In the genomic region with DNA sequence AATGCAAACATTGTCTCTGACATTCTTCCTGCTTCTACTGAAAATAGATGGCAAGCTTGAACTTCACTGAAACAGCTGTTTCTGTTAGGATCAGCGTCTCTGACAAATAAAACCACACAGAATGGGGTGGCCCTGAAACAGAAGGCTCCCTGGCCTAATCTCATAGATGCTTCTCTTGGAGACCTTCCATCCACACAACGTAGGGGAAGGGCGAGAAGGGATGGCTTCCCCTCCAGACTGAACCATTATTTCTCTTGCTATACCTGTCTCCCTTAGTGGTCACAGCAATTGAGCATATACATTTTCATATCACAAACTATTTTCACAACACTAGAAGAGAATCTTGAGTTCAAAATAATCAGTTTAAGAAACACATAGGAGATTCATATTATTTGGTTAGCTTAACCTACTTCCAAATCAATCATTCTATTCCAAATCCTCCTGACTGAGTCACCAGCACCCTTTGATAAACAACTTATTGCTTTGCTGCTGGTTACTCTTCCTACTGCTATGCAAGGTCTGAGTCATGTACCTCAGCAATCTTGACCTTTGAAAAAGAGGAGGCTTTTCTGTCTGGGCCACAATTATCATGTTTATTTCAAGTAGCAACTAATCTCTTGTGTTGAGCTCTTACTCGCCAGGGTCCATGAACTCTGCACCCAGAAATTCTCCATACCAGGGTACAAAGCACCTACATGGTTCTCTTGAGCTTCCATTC, we compare ENCODE assay signal across 8 cellular contexts. TPM values are rescaled to one million over a fixed set of nuclear protein-coding genes. Genes with fewer than 3 reads are reported as not detected.
DNase-seq lines count a peak whose midpoint lies in the region; ATAC-seq and TF ChIP-seq lines count a peak whose summit lies in the region.
"Had no signal": no experiment of that assay in that cellular context is flagged by ENCODE, and none has a peak within 500 bp of the region (broad histone marks: within the 10 kb centered on the region; RNA-seq: fewer than 3 reads in every experiment).

No MANE protein-coding gene starts in this region.

- H3K18ac ChIP-seq in neuronal stem cell (ENCODE audit: low read length): no peak overlapping the region

- no peak overlapping the region for H2AK5ac ChIP-seq in neuronal stem cell (ENCODE audit: low read depth, low read length)

- H3K23ac ChIP-seq in neuronal stem cell (ENCODE audit: low read depth, low read length, poor library complexity): no peak overlapping the region

- no peak for TF ChIP-seq EP300 in stomach (IDR thresholded peaks at IDR 0.05)

- no peak overlapping the region for H2BK5ac ChIP-seq in neuronal stem cell (ENCODE audit: low read length)

- no peak overlapping the region for H2BK12ac ChIP-seq in neuronal stem cell (ENCODE audit: low read length)

- DNase-seq in HT-29 (ENCODE audit: low spot score): peak; percentile 40
- DNase-seq in activated naive CD4-positive, alpha-beta T cell treated with anti-CD3 and anti-CD28 coated beads, Interleukin-2, amount 50 U/mL, for 72 hours (ENCODE audit: low spot score in 2 of 2): no peak
- DNase-seq in left ventricle myocardium superior: no peak
- no peak for DNase-seq in stomach
- DNase-seq in DMS153 treated with DMSO at 0.1 percent for 48 hours (lab: John Stamatoyannopoulos, UW; ENCODE audit: unreplicated experiment): no peak
- no peak for DNase-seq in GM19238 (ENCODE audit: insufficient read length, low spot score)
- DNase-seq in neuronal stem cell (ENCODE audit: low spot score): no peak
- DNase-seq: stimulated activated CD8-positive, alpha-beta memory T cell treated with anti-CD3 and anti-CD28 coated beads, Interleukin-4, amount 100 ng/mL, for 48 hours had no signal

- ATAC-seq in activated naive CD4-positive, alpha-beta T cell treated with anti-CD3 and anti-CD28 coated beads, Interleukin-2, amount 50 U/mL, for 72 hours: peak; percentile 62 to 76
- ATAC-seq in left ventricle myocardium superior: peak; percentile 55

- H4K91ac ChIP-seq in neuronal stem cell (ENCODE audit: low read depth, low read length, poor library complexity): no peak overlapping the region

- no peak overlapping the region for H3K4me2 ChIP-seq in neuronal stem cell (ENCODE audit: insufficient read depth, low read length, poor library complexity, severe bottlenecking)

- 45 to 55% (median 50%) methylated on average over 4 of the region's 4 CpGs for WGBS in stomach, 5 donors
- no CpG with 5 or more reads among the region's 4 CpGs for WGBS in neuronal stem cell (ENCODE audit: extremely low coverage in 2 of 2, insufficient read length in 2 of 2, insufficient replicate concordance in 1 of 2), 2 donors

- H3K36me3 ChIP-seq in stomach: peaks cover 0 to 3% (median 0%) of the 10 kb centered on the region in 4 donors
- H3K36me3 ChIP-seq in neuronal stem cell (replicated peaks in 1 of 2; ENCODE audit: control insufficient read depth in 2 of 2, insufficient read depth in 2 of 2, low read length in 2 of 2): peaks cover 0 to 29% of the 10 kb centered on the region in 2 donors

- no peaks in the 10 kb centered on the region for H3K79me1 ChIP-seq in neuronal stem cell (ENCODE audit: low read depth, low read length)

- H3K36me3 Mint-ChIP-seq in activated naive CD4-positive, alpha-beta T cell treated with anti-CD3 and anti-CD28 coated beads, Interleukin-2, amount 50 U/mL, for 72 hours: peaks cover 47 to 71% of the 10 kb centered on the region in 2 donors

- H3K27ac ChIP-seq in stomach (peak overlapping the region; percentile 50 to 76 (median 63)), neuronal stem cell (replicated peaks; ENCODE audit: low read length) (no peak overlapping the region)

- H3K4ac ChIP-seq in neuronal stem cell (ENCODE audit: low read length): no peak overlapping the region

- no peak overlapping the region for H3K9ac ChIP-seq in neuronal stem cell (ENCODE audit: low read depth, low read length, poor library complexity)

- no peak overlapping the region for H3K14ac ChIP-seq in neuronal stem cell (ENCODE audit: low read length)

- H3K4me3 ChIP-seq in stomach (no peak overlapping the region), neuronal stem cell (ENCODE audit: low read length in 2 of 2) (no peak overlapping the region)

- H3K4me1 ChIP-seq in stomach (peaks cover 21 to 59% (median 41%) of the 10 kb centered on the region in 4 donors), neuronal stem cell (ENCODE audit: control insufficient read depth in 2 of 2, insufficient read depth in 1 of 2, low read depth in 1 of 2, low read length in 2 of 2) (peaks cover 0 to 3% of the 10 kb centered on the region in 2 donors)

- peak overlapping the region; percentile 93 to 100 for H3K27ac Mint-ChIP-seq in activated naive CD4-positive, alpha-beta T cell treated with anti-CD3 and anti-CD28 coated beads, Interleukin-2, amount 50 U/mL, for 72 hours

- H3K9me3 ChIP-seq in stomach: no peaks in the 10 kb centered on the region
- peaks cover 0 to 4% of the 10 kb centered on the region in 2 donors for H3K9me3 ChIP-seq in neuronal stem cell (replicated peaks in 1 of 2; ENCODE audit: control insufficient read depth in 2 of 2, insufficient read depth in 1 of 2, low read depth in 1 of 2, low read length in 2 of 2)

- TF ChIP-seq CTCF in stomach (IDR thresholded peaks at IDR 0.05): no peak

- TF ChIP-seq POLR2A in stomach (IDR thresholded peaks at IDR 0.05): no peak

- no peak overlapping the region for H2BK120ac ChIP-seq in neuronal stem cell (ENCODE audit: low read depth, low read length)

- H2BK15ac ChIP-seq in neuronal stem cell (ENCODE audit: low read length): no peak overlapping the region

- no peak overlapping the region for H4K8ac ChIP-seq in neuronal stem cell (ENCODE audit: low read depth, low read length)

- intact Hi-C loops in left ventricle myocardium superior (cut with micrococcal nuclease) (no loop called here), stomach (cut with DNase I; ENCODE audit: low total_unique reads) (no loop called here)

- H3K27me3 ChIP-seq in stomach (no peaks in the 10 kb centered on the region), neuronal stem cell (ENCODE audit: control insufficient read depth in 3 of 3, insufficient read depth in 3 of 3, low read depth in 1 of 3, low read length in 3 of 3) (no peaks in the 10 kb centered on the region)

- no peak overlapping the region for H2AFZ ChIP-seq in neuronal stem cell (ENCODE audit: low read length)

- peaks cover 3 to 4% of the 10 kb centered on the region in 2 donors for H3K9me3 Mint-ChIP-seq in activated naive CD4-positive, alpha-beta T cell treated with anti-CD3 and anti-CD28 coated beads, Interleukin-2, amount 50 U/mL, for 72 hours

RNA-seq across cellular contexts. Expression of a gene that starts 45.5 kb away (rescaled TPM):
- total RNA-seq in HT-29 (2014; rRNA removed; shearing (Covaris generic)): 3.8 and 8.3 TPM in 2 replicates
- total RNA-seq in activated naive CD4-positive, alpha-beta T cell treated with anti-CD3 and anti-CD28 coated beads, Interleukin-2, amount 50 U/mL, for 72 hours: 100 to 1,000 TPM in 1 of 2 donors, 10 to 100 TPM in 1; 81.3 to 107 TPM
- total RNA-seq in left ventricle myocardium superior (60.3 TPM), stomach (10 to 100 TPM; 26.4 to 94.4 (median 75.9) TPM)
- 1 to 10 TPM; 6.9 to 8.9 (median 7.2) TPM for polyA plus RNA-seq in stomach
- polyA plus RNA-seq in neuronal stem cell (2013, experiment 1 of 2): 12.6 TPM
- 11.8 TPM for polyA plus RNA-seq in neuronal stem cell (2013, experiment 2 of 2)
